Comparison of ENCODE assay signal across 22 cellular contexts in genomic region chr2:162490795-162491470, GRCh38.
A peak's percentile ranks its signal among the peaks of the same experiment; 100 is the strongest.
DNase-seq lines count a peak whose midpoint lies in the region; ATAC-seq and TF ChIP-seq lines count a peak whose summit lies in the region.
"Had no signal": no experiment of that assay in that cellular context is flagged by ENCODE, and none has a peak within 500 bp of the region (broad histone marks: within the 10 kb centered on the region; RNA-seq: fewer than 3 reads in every experiment).

No MANE protein-coding gene starts in this region.

- BruUV-seq in PC-3 (replicated peaks; lab: Mats Ljungman, UMichigan) = no TSS peak

- no peak overlapping the region for H3K9ac ChIP-seq in PC-3 (ENCODE audit: low read length)
- H3K9ac ChIP-seq: BLaER1 had no signal

- H3K27ac ChIP-seq in PC-3 (ENCODE audit: low read length) = no peak overlapping the region
- H3K27ac ChIP-seq: BLaER1, left lung, sigmoid colon, testis had no signal

- no peaks in the 10 kb centered on the region for H3F3A ChIP-seq in PC-3 (ENCODE audit: low read length, unreplicated experiment)

- peak overlapping the region; percentile 53 for H3K4me2 ChIP-seq in PC-3 (ENCODE audit: low read length)
- H3K4me2 ChIP-seq: BLaER1 had no signal

- POLR2A ChIA-PET in PC-3 (lab: Charles Lee; ENCODE audit: unreplicated experiment) = no interaction called here

- no peaks in the 10 kb centered on the region for H3K9me2 ChIP-seq in PC-3 (replicated peaks; ENCODE audit: low read length)

- no peaks in the 10 kb centered on the region for H3K4me1 ChIP-seq in PC-3 (ENCODE audit: insufficient read depth, low read length)
- H3K4me1 ChIP-seq: BLaER1, left lung, sigmoid colon, testis had no signal

- H3K27me3 Mint-ChIP-seq in natural killer cell (ENCODE audit: low read depth in 2 of 2) = no peaks in the 10 kb centered on the region
- H3K27me3 Mint-ChIP-seq: activated naive CD8-positive, alpha-beta T cell treated with anti-CD3 and anti-CD28 coated beads for 36 hours; T-cell had no signal

- peaks cover 2 to 7% of the 10 kb centered on the region in 2 donors for H3K9me3 Mint-ChIP-seq in natural killer cell
- H3K9me3 Mint-ChIP-seq: activated T-helper 2 cell treated with anti-CD3 and anti-CD28 coated beads, Interferon-gamma antibody, Interleukin-2, Interleukin-4, amounts not matched to agents 10 μg/mL and 5 μg/mL and 100 μg/mL, durations not matched to agents 14 hours and 24 hours and 36 hours had no signal

- H3K79me2 ChIP-seq in PC-3 (ENCODE audit: low read length) = no peaks in the 10 kb centered on the region

- DNase-seq in A172 (ENCODE audit: low spot score) (peak; percentile 8), PC-3 (no peak), foreskin melanocyte (no peak), foreskin fibroblast (no peak), natural killer cell (no peak)
- DNase-seq: activated CD4-positive, alpha-beta T cell treated with anti-CD3 and anti-CD28 coated beads for 4 hours; left lung; NCI-H2081; NCI-H524 treated with DMSO at 0.1 percent for 48 hours; Right ventricle myocardium superior; sigmoid colon; T-cell; testis had no signal

- no peak overlapping the region for H3K4me3 Mint-ChIP-seq in natural killer cell
- H3K4me3 Mint-ChIP-seq: activated naive CD8-positive, alpha-beta T cell treated with anti-CD3 and anti-CD28 coated beads for 36 hours; stimulated activated effector memory CD8-positive, alpha-beta T cell treated with anti-CD3 and anti-CD28 coated beads, Interleukin-12 subunit alpha, Interleukin-12 subunit beta, amount 100 ng/mL, for 72 hours; T-cell had no signal

- H3K4me3 ChIP-seq in PC-3 (ENCODE audit: low read length) (no peak overlapping the region), foreskin fibroblast (ENCODE audit: low read depth in 1 of 2, low read length in 2 of 2) (no peak overlapping the region)
- H3K4me3 ChIP-seq: BLaER1, K562, left lung, sigmoid colon, testis had no signal

- H4K20me1 ChIP-seq in PC-3 (ENCODE audit: low read length) = no peaks in the 10 kb centered on the region
- H4K20me1 ChIP-seq: BLaER1 had no signal

- ATAC-seq in GM19035 (IDR thresholded peaks at IDR 0.05; ENCODE audit: unreplicated experiment) (peak; percentile 11), HG03103 (IDR thresholded peaks at IDR 0.05; ENCODE audit: low read depth, unreplicated experiment) (peak; percentile 16), PC-3 (no peak), GM18909 (IDR thresholded peaks at IDR 0.05; ENCODE audit: poor library complexity, unreplicated experiment) (no peak), natural killer cell (no peak)
- ATAC-seq: HCT116; K562; left lung; stimulated activated effector memory CD8-positive, alpha-beta T cell treated with anti-CD3 and anti-CD28 coated beads, Interleukin-12 subunit alpha, Interleukin-12 subunit beta, amount 100 ng/mL, for 72 hours; T-cell had no signal

- peak overlapping the region; percentile 31; the same call in 1 of the 2 replicates for H2AFZ ChIP-seq in PC-3 (ENCODE audit: low read length)

- no peaks in the 10 kb centered on the region for H3K36me3 Mint-ChIP-seq in natural killer cell
- H3K36me3 Mint-ChIP-seq: activated naive CD8-positive, alpha-beta T cell treated with anti-CD3 and anti-CD28 coated beads for 36 hours; stimulated activated effector memory CD8-positive, alpha-beta T cell treated with anti-CD3 and anti-CD28 coated beads, Interleukin-12 subunit alpha, Interleukin-12 subunit beta, amount 100 ng/mL, for 72 hours; T-cell had no signal

- no peak for TF ChIP-seq CTCF in PC-3 (conservative IDR thresholded peaks at IDR 0.05; ENCODE audit: low read depth, low read length)
- no peak for TF ChIP-seq CTCF in foreskin fibroblast (IDR thresholded peaks at IDR 0.05; ENCODE audit: low read depth, low read length)
- no peak for TF ChIP-seq CTCF in natural killer cell (IDR thresholded peaks at IDR 0.05)

- no peaks in the 10 kb centered on the region for H3K9me3 ChIP-seq in PC-3 (ENCODE audit: low read length)
- H3K9me3 ChIP-seq: testis had no signal

- H3K4me1 Mint-ChIP-seq in natural killer cell = no peaks in the 10 kb centered on the region
- H3K4me1 Mint-ChIP-seq: activated naive CD8-positive, alpha-beta T cell treated with anti-CD3 and anti-CD28 coated beads for 36 hours; stimulated activated effector memory CD8-positive, alpha-beta T cell treated with anti-CD3 and anti-CD28 coated beads, Interleukin-12 subunit alpha, Interleukin-12 subunit beta, amount 100 ng/mL, for 72 hours; T-cell had no signal

- intact Hi-C loops in PC-3 (cut with micrococcal nuclease) = no loop called here
- intact Hi-C loops in natural killer cell (cut with micrococcal nuclease) = no loop called here

- peaks cover 25% of the 10 kb centered on the region for H3K27me3 ChIP-seq in PC-3 (ENCODE audit: low read length)
- H3K27me3 ChIP-seq: BLaER1, left lung, sigmoid colon, testis had no signal

- no peak overlapping the region for H3K27ac Mint-ChIP-seq in natural killer cell
- H3K27ac Mint-ChIP-seq: activated naive CD8-positive, alpha-beta T cell treated with anti-CD3 and anti-CD28 coated beads for 36 hours; activated T-helper 2 cell treated with anti-CD3 and anti-CD28 coated beads, Interferon-gamma antibody, Interleukin-2, Interleukin-4, amounts not matched to agents 10 μg/mL and 5 μg/mL and 100 μg/mL, durations not matched to agents 14 hours and 24 hours and 36 hours; stimulated activated effector memory CD8-positive, alpha-beta T cell treated with anti-CD3 and anti-CD28 coated beads, Interleukin-12 subunit alpha, Interleukin-12 subunit beta, amount 100 ng/mL, for 72 hours; T-cell had no signal

- CTCF ChIA-PET in PC-3 (lab: Charles Lee) = no interaction called here

- no peaks in the 10 kb centered on the region for H3K36me3 ChIP-seq in PC-3 (ENCODE audit: low read depth, low read length)
- H3K36me3 ChIP-seq: BLaER1, left lung, sigmoid colon had no signal

Comparison
In these comparisons a context has a peak if more than half of its experiments do, and no peak if none do; other contexts are left out.
1. ATAC-seq: peak in GM19035 (single experiment) and HG03103 (single experiment); none in PC-3 (single experiment), GM18909 (single experiment) and natural killer cell (0 of 3).